In genomic region chr2:3078684-3079083, GRCh38 we compare ENCODE assay signal across 25 cellular contexts.
A peak's percentile ranks its signal among the peaks of the same experiment; 100 is the strongest.
DNase-seq lines count a peak whose midpoint lies in the region; ATAC-seq, FAIRE-seq and TF ChIP-seq lines count a peak whose summit lies in the region.
"Had no signal": no experiment of that assay in that cellular context is flagged by ENCODE, and none has a peak within 500 bp of the region (broad histone marks: within the 10 kb centered on the region; RNA-seq: fewer than 3 reads in every experiment).

No MANE protein-coding gene starts in this region.

- H3K36me3 Mint-ChIP-seq in natural killer cell (no peaks in the 10 kb centered on the region), T-helper 17 cell (ENCODE audit: low read depth) (peaks cover 8% of the 10 kb centered on the region)

- H3K4me1 Mint-ChIP-seq in natural killer cell (no peaks in the 10 kb centered on the region), T-helper 17 cell (no peaks in the 10 kb centered on the region)
- H3K4me1 Mint-ChIP-seq: nephron had no signal

- no peak for TF ChIP-seq CTCF in natural killer cell (IDR thresholded peaks at IDR 0.05)

- H3K9me3 Mint-ChIP-seq in natural killer cell: peaks cover 2 to 3% of the 10 kb centered on the region in 2 donors
- H3K9me3 Mint-ChIP-seq: effector memory CD8-positive, alpha-beta T cell had no signal

- H3K27ac Mint-ChIP-seq in natural killer cell: no peak overlapping the region
- no peak overlapping the region for H3K27ac Mint-ChIP-seq in T-helper 17 cell
- H3K27ac Mint-ChIP-seq: effector memory CD8-positive, alpha-beta T cell; nephron; stimulated activated naive CD8-positive, alpha-beta T cell treated with anti-CD3 and anti-CD28 coated beads, Interleukin-15, Interleukin-2, amounts not matched to agents 100 ng/mL and 50 ng/mL, for 24 hours had no signal

- no peaks in the 10 kb centered on the region for H3K9me3 ChIP-seq in T-helper 17 cell (ENCODE audit: control insufficient read depth, low read length, poor library complexity, severe bottlenecking)
- H3K9me3 ChIP-seq: esophagus squamous epithelium, gastrocnemius medialis had no signal

- H3K27me3 Mint-ChIP-seq in natural killer cell (ENCODE audit: low read depth in 2 of 2): peaks cover 11 to 27% of the 10 kb centered on the region in 2 donors
- H3K27me3 Mint-ChIP-seq in T-helper 17 cell: peaks cover 20% of the 10 kb centered on the region
- H3K27me3 Mint-ChIP-seq: brain had no signal

- DNase-seq in COLO829 (ENCODE audit: low spot score) (peak; percentile 29), HK-2 (ENCODE audit: unreplicated experiment) (peak; percentile 16), RPMI7951 (ENCODE audit: low read depth) (peak; percentile 4), iris pigment epithelial cell (ENCODE audit: low read depth) (peak; percentile 3), natural killer cell (no peak), DMS153 (lab: John Stamatoyannopoulos, UW) (no peak), urothelium cell line (ENCODE audit: low spot score) (no peak), T-helper 17 cell (no peak)
- DNase-seq: activated naive CD4-positive, alpha-beta T cell; activated T-cell treated with anti-CD3 and anti-CD28 coated beads, Interleukin-2, amount 50 U/mL, for 48 hours; effector memory CD8-positive, alpha-beta T cell; esophagus squamous epithelium; gastrocnemius medialis; NCI-H1092; NCI-H1930; NCI-H446; right cardiac atrium; stimulated activated CD4-positive, alpha-beta T cell treated with anti-CD3 and anti-CD28 coated beads, Interleukin-15, amount 100 ng/mL, for 24 hours had no signal

- no peak for FAIRE-seq in urothelium cell line (lab: Jason Lieb, UNC)
- FAIRE-seq: colon, G401.6, H1, TTC549 had no signal

- intact Hi-C loops in natural killer cell (cut with micrococcal nuclease): no loop called here

- ATAC-seq in natural killer cell (no peak), T-helper 17 cell (no peak)
- ATAC-seq: effector memory CD8-positive, alpha-beta T cell; gastrocnemius medialis; right cardiac atrium had no signal

- H3K4me3 Mint-ChIP-seq in natural killer cell (no peak overlapping the region), T-helper 17 cell (no peak overlapping the region)
- H3K4me3 Mint-ChIP-seq: brain; effector memory CD8-positive, alpha-beta T cell; nephron; stimulated activated naive CD8-positive, alpha-beta T cell treated with anti-CD3 and anti-CD28 coated beads, Interleukin-15, Interleukin-2, amounts not matched to agents 100 ng/mL and 50 ng/mL, for 24 hours had no signal

Comparison
In these comparisons a context has a peak if more than half of its experiments do, and no peak if none do; other contexts are left out.
1. DNase-seq: peak in COLO829 (single experiment), HK-2 (single experiment), RPMI7951 (single experiment) and iris pigment epithelial cell (single experiment); none in natural killer cell (single experiment), DMS153 (single experiment), urothelium cell line (single experiment) and T-helper 17 cell (0 of 3).